ENCODE assay signal across 8 cellular contexts in the genomic region with DNA sequence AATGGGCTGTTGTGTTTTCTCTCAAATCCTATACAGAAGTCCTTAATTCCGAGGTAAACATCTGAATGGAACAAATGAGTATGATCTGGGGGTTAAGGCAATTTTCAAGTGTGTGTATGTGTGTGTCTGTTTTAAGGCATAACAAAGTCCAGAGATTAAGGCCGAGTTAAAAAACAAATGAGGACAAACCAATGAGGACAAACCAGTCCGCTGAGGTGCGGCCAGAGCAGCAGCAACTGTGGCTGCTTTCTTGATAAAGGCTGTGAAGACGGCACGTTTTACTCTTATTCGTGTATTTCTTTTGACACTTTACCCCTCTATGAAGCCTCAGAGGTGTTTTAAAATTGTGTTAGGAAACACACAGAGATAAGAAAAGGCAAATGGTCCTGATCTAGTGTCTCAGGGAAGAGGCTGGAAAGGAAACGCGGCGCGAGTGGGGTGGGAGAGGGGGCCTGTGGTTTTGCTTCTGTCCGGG. TPM values are rescaled to one million over a fixed set of nuclear protein-coding genes. Genes with fewer than 3 reads are reported as not detected.
DNase-seq lines count a peak whose midpoint lies in the region; TF ChIP-seq lines count a peak whose summit lies in the region.

No MANE protein-coding gene starts in this region.

- H4K20me1 ChIP-seq in SK-N-SH (ENCODE audit: insufficient read depth) = no peaks in the 10 kb centered on the region

- peak overlapping the region; percentile 30 for H3K4me3 ChIP-seq in GM08714 (ENCODE audit: low read length)
- peak overlapping the region; percentile 88 to 97 for H3K4me3 ChIP-seq in SK-N-SH (ENCODE audit: low read depth in 2 of 2, low read length in 1 of 2)

- peaks cover 56% of the 10 kb centered on the region for H3K79me2 ChIP-seq in SK-N-SH (ENCODE audit: insufficient read depth)

- peak overlapping the region; percentile 90 for H3K4me2 ChIP-seq in SK-N-SH

- no peaks in the 10 kb centered on the region for H3K36me3 ChIP-seq in SK-N-SH (replicated peaks in 1 of 2; ENCODE audit: control insufficient read depth in 1 of 2, insufficient read depth in 2 of 2, low read length in 1 of 2)

- 2% methylated on average over 12 of the region's 12 CpGs for WGBS in SK-N-SH (ENCODE audit: low lambda C conversion rate)

- no peak for TF ChIP-seq CTCF in SK-N-SH (IDR thresholded peaks at IDR 0.05)

- TF ChIP-seq EP300 in SK-N-SH (IDR thresholded peaks at IDR 0.05; ENCODE audit: borderline replicate concordance in 1 of 2, low read depth in 1 of 2, low read length in 1 of 2) = no peak

- peak; percentile 20; the same call in 1 of the 2 replicates for TF ChIP-seq RAD21 in SK-N-SH (IDR thresholded peaks at IDR 0.05; ENCODE audit: low read length)

- H3K9me3 ChIP-seq in SK-N-SH = no peaks in the 10 kb centered on the region

- no peaks in the 10 kb centered on the region for H3K27me3 ChIP-seq in SK-N-SH (ENCODE audit: insufficient read depth)

- H2AFZ ChIP-seq in SK-N-SH (ENCODE audit: low read depth) = peak overlapping the region; percentile 75

- DNase-seq in SK-N-SH = peak; percentile 74
- peak; percentile 40 for DNase-seq in foreskin melanocyte
- peak; percentile 35 for DNase-seq in renal cortical epithelial cell (ENCODE audit: low read depth)
- no peak for DNase-seq in SKM-1 treated with dmso at 0.1 percent for 144 hours (lab: John Stamatoyannopoulos, UW; ENCODE audit: unreplicated experiment)
- DNase-seq in MV-4-11 (lab: John Stamatoyannopoulos, UW) = no peak
- no peak for DNase-seq in NCI-H1417 (lab: John Stamatoyannopoulos, UW)
- no peak for DNase-seq in NAMALWA (ENCODE audit: low spot score)

- H3K27ac ChIP-seq in SK-N-SH (ENCODE audit: low read depth in 2 of 2, low read length in 1 of 2) = peak overlapping the region; percentile 88 to 99

- POLR2A ChIA-PET in SK-N-SH (lab: Yijun Ruan, JAX) = interaction anchor here (0.8 to 4.1 kb wide), 7 partner anchors 12 to 297 kb away, joined by 3 to 27 read pairs (median 4); no protein-coding TSS in a partner anchor

- no peaks in the 10 kb centered on the region for H3K9me2 ChIP-seq in SK-N-SH

- H3K4me1 ChIP-seq in SK-N-SH (ENCODE audit: control insufficient read depth in 1 of 2, insufficient read depth in 2 of 2, low read depth in 1 of 2, low read length in 1 of 2) = peaks cover 0 to 5% of the 10 kb centered on the region in 2 experiments; a peak in 2 of 4 replicates

- CTCF ChIA-PET in SK-N-SH (lab: Yijun Ruan, JAX) = interaction anchor here (0.7 to 4.9 kb wide), 25 partner anchors 9 to 792 kb away, joined by 3 to 36 read pairs (median 4); no protein-coding TSS in a partner anchor

- H3F3A ChIP-seq in SK-N-SH (replicated peaks; ENCODE audit: insufficient read depth) = peaks cover 22% of the 10 kb centered on the region

- peak overlapping the region; percentile 91 for H3K9ac ChIP-seq in SK-N-SH

TF ChIP-seq in SK-N-SH, 30 proteins besides CTCF, POLR2A, EP300 and RAD21:
- no peak for TF ChIP-seq TCF12 (IDR thresholded peaks at IDR 0.05)
- TF ChIP-seq, protein P1, sequence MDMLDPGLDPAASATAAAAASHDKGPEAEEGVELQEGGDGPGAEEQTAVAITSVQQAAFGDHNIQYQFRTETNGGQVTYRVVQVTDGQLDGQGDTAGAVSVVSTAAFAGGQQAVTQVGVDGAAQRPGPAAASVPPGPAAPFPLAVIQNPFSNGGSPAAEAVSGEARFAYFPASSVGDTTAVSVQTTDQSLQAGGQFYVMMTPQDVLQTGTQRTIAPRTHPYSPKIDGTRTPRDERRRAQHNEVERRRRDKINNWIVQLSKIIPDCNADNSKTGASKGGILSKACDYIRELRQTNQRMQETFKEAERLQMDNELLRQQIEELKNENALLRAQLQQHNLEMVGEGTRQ (IDR thresholded peaks at IDR 0.05; ENCODE audit: borderline replicate concordance, low read depth, low read length) = no peak
- peak; percentile 18; the same call in 1 of the 2 replicates for TF ChIP-seq MXI1 (IDR thresholded peaks at IDR 0.05; ENCODE audit: low read depth, low read length)
- no peak for TF ChIP-seq RFX5 (IDR thresholded peaks at IDR 0.05; ENCODE audit: low read length)
- no peak for TF ChIP-seq FOXJ3 (CRISPR knock-in tag; IDR thresholded peaks at IDR 0.05)
- TF ChIP-seq SIN3A (IDR thresholded peaks at IDR 0.05; ENCODE audit: borderline replicate concordance, low read depth, low read length) = no peak; the same call in 1 of the 2 replicates

RNA-seq across cellular contexts. Expression of a gene that starts 0.5 kb away (rescaled TPM):
- 33.8 and 35.0 TPM in 2 replicates for polyA plus RNA-seq in SK-N-SH (2012; rRNA removed)
- 41.0 and 47.1 TPM in 2 replicates for polyA plus RNA-seq in SK-N-SH (2012; cell fraction: cytosol; rRNA removed)
- polyA plus RNA-seq in SK-N-SH (2012; cell fraction: nucleus; rRNA removed) = 29.7 and 32.6 TPM in 2 replicates
- 130 and 159 TPM in 2 replicates for total RNA-seq in renal cortical epithelial cell

Comparison
In these comparisons a context has a peak if more than half of its experiments do, and no peak if none do; other contexts are left out.
1. DNase-seq: peak in SK-N-SH (single experiment), foreskin melanocyte (single experiment) and renal cortical epithelial cell (single experiment); none in SKM-1 treated with dmso at 0.1 percent for 144 hours (single experiment), MV-4-11 (single experiment), NCI-H1417 (0 of 3) and NAMALWA (single experiment).